ENCODE assay signal across 18 cellular contexts in the genomic region with DNA sequence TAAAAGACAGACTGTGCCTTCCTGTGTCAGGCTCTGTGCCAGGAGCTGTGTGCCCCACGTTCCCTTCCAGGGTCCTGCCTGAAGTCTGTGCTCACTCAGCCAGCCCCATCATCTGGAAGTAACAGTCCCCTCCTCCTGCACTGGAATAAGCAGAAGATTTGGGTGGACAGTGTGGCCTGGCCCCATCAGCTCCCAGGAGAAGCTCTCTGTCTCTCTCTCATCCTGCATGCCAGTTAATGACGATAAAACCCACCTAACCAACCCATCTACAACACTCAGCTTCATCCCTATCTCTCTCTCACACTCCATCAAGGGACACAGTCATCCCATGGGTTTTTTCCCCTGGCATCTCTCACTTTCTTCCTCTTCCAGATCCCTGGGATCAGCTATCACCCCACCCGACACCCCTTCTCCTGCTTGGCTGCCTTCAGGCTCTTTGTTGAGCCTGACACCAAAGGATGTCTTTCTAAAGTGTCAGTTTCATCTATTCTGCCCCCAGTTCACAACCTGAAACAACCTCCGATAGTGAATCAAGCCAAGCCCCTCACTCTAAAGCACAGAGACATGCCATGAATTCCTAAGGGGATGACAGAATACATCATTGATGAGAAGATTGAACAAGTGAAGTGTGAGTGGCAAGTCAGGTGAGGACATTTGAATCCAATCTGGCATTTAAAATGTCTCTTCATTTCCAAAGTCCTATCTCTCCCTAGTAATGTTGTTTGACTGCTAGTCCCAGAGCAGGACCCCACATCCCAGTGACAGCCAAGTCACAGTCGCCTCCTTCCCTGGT.
A peak's percentile ranks its signal among the peaks of the same experiment; 100 is the strongest.
DNase-seq lines count a peak whose midpoint lies in the region; ATAC-seq and TF ChIP-seq lines count a peak whose summit lies in the region.
"Had no signal": no experiment of that assay in that cellular context is flagged by ENCODE, and none has a peak within 500 bp of the region (broad histone marks: within the 10 kb centered on the region; RNA-seq: fewer than 3 reads in every experiment).

No MANE protein-coding gene starts in this region.

- DNase-seq in NCI-H1694 treated with DMSO at 0.1 percent for 48 hours (lab: John Stamatoyannopoulos, UW) (peak; percentile 69), T-helper 17 cell (no peak), mesendoderm (peak; percentile 22), MV-4-11 (lab: John Stamatoyannopoulos, UW) (no peak), BE2C (no peak)
- no peak for DNase-seq in stimulated activated effector memory CD8-positive, alpha-beta T cell treated with anti-CD3 and anti-CD28 coated beads, Interleukin-12 subunit alpha, Interleukin-12 subunit beta, amount 100 ng/mL, for 72 hours (ENCODE audit: low spot score in 2 of 2)
- DNase-seq in activated naive CD4-positive, alpha-beta T cell treated with anti-CD3 and anti-CD28 coated beads, Interleukin-2, amount 10 ng/mL, durations not matched to agents 7 days and 5 days, result no peak
- DNase-seq: AML-193, DND-41, NCI-H1048, NCI-H1436, NCI-H2029 treated with DMSO at 0.1 percent for 48 hours, NCI-H446 treated with DMSO at 0.1 percent for 48 hours, NCI-H69, SHP77 had no signal

- H3K56ac ChIP-seq in mesendoderm (ENCODE audit: low read length), result no peak overlapping the region

- H3K9me3 ChIP-seq in T-helper 17 cell (ENCODE audit: control insufficient read depth, low read length, poor library complexity, severe bottlenecking) (no peaks in the 10 kb centered on the region), BE2C (no peaks in the 10 kb centered on the region)

- H4K8ac ChIP-seq in mesendoderm (ENCODE audit: low read depth, low read length), result no peak overlapping the region

- H3K79me2 ChIP-seq in mesendoderm (ENCODE audit: control insufficient read depth, insufficient read depth, low read length), result no peaks in the 10 kb centered on the region

- H2BK15ac ChIP-seq in mesendoderm (replicated peaks; ENCODE audit: low read depth), result no peak overlapping the region

- no peaks in the 10 kb centered on the region for H3K9me3 Mint-ChIP-seq in stimulated activated effector memory CD8-positive, alpha-beta T cell treated with anti-CD3 and anti-CD28 coated beads, Interleukin-12 subunit alpha, Interleukin-12 subunit beta, amount 100 ng/mL, for 72 hours
- no peaks in the 10 kb centered on the region for H3K9me3 Mint-ChIP-seq in activated naive CD4-positive, alpha-beta T cell treated with anti-CD3 and anti-CD28 coated beads, Interleukin-2, amount 10 ng/mL, durations not matched to agents 7 days and 5 days

- no peak overlapping the region for H4K5ac ChIP-seq in mesendoderm (ENCODE audit: low read length)

- H3K27ac ChIP-seq in mesendoderm (ENCODE audit: low read depth, low read length), result no peak overlapping the region
- H3K27ac ChIP-seq: KMS-11, SK-N-MC had no signal

- WGBS in mesendoderm (ENCODE audit: extremely low coverage, insufficient coverage, low lambda C conversion rate), result no CpG with 5 or more reads among the region's 5 CpGs

- H3K27me3 ChIP-seq in mesendoderm (ENCODE audit: insufficient read depth, low read length, poor library complexity), result peaks cover 1% of the 10 kb centered on the region
- peaks cover 2% of the 10 kb centered on the region for H3K27me3 ChIP-seq in BE2C

- no peak overlapping the region for H2AK5ac ChIP-seq in mesendoderm (ENCODE audit: low read length)

- no peak overlapping the region for H3K9ac ChIP-seq in mesendoderm (ENCODE audit: low read length)
- H3K9ac ChIP-seq: KMS-11 had no signal

- H3K36me3 ChIP-seq in mesendoderm (ENCODE audit: control insufficient read depth, insufficient read depth, low read length) (no peaks in the 10 kb centered on the region), BE2C (no peaks in the 10 kb centered on the region)

- no peak overlapping the region for H3K4ac ChIP-seq in mesendoderm (ENCODE audit: low read depth, low read length)

- H3K23ac ChIP-seq in mesendoderm (ENCODE audit: low read length), result no peak overlapping the region

- no peak overlapping the region for H3K27ac Mint-ChIP-seq in T-helper 17 cell
- H3K27ac Mint-ChIP-seq in stimulated activated effector memory CD8-positive, alpha-beta T cell treated with anti-CD3 and anti-CD28 coated beads, Interleukin-12 subunit alpha, Interleukin-12 subunit beta, amount 100 ng/mL, for 72 hours, result peak overlapping the region; percentile 18
- no peak overlapping the region for H3K27ac Mint-ChIP-seq in activated naive CD4-positive, alpha-beta T cell treated with anti-CD3 and anti-CD28 coated beads, Interleukin-2, amount 10 ng/mL, durations not matched to agents 7 days and 5 days

- H3K79me1 ChIP-seq in mesendoderm (ENCODE audit: low read length), result no peaks in the 10 kb centered on the region

- H2BK120ac ChIP-seq in mesendoderm (ENCODE audit: low read depth, low read length), result no peak overlapping the region

- no peak overlapping the region for H3K4me2 ChIP-seq in mesendoderm (ENCODE audit: low read length)
- H3K4me2 ChIP-seq: KMS-11 had no signal

- ATAC-seq in T-helper 17 cell, result no peak
- no peak for ATAC-seq in stimulated activated effector memory CD8-positive, alpha-beta T cell treated with anti-CD3 and anti-CD28 coated beads, Interleukin-12 subunit alpha, Interleukin-12 subunit beta, amount 100 ng/mL, for 72 hours

- H3K36me3 Mint-ChIP-seq in T-helper 17 cell (ENCODE audit: low read depth), result peaks cover 3% of the 10 kb centered on the region
- no peaks in the 10 kb centered on the region for H3K36me3 Mint-ChIP-seq in stimulated activated effector memory CD8-positive, alpha-beta T cell treated with anti-CD3 and anti-CD28 coated beads, Interleukin-12 subunit alpha, Interleukin-12 subunit beta, amount 100 ng/mL, for 72 hours
- H3K36me3 Mint-ChIP-seq in activated naive CD4-positive, alpha-beta T cell treated with anti-CD3 and anti-CD28 coated beads, Interleukin-2, amount 10 ng/mL, durations not matched to agents 7 days and 5 days, result no peaks in the 10 kb centered on the region
- H3K36me3 Mint-ChIP-seq: CD14-positive monocyte had no signal

- no peak overlapping the region for H3K18ac ChIP-seq in mesendoderm (ENCODE audit: low read length)

- CTCF ChIA-PET in activated naive CD4-positive, alpha-beta T cell treated with anti-CD3 and anti-CD28 coated beads, Interleukin-2, amount 10 ng/mL, durations not matched to agents 7 days and 5 days (lab: Charles Lee), result no interaction called here

- no peak overlapping the region for H3K4me3 ChIP-seq in mesendoderm (ENCODE audit: low read length)
- H3K4me3 ChIP-seq in BE2C (ENCODE audit: low read depth, low read length), result no peak overlapping the region
- H3K4me3 ChIP-seq: SK-N-MC had no signal

- H3K4me1 ChIP-seq in mesendoderm (ENCODE audit: control insufficient read depth, low read depth, low read length) (no peaks in the 10 kb centered on the region), BE2C (no peaks in the 10 kb centered on the region)

- H3K27me3 Mint-ChIP-seq in T-helper 17 cell, result peaks cover 48% of the 10 kb centered on the region
- H3K27me3 Mint-ChIP-seq in activated naive CD4-positive, alpha-beta T cell treated with anti-CD3 and anti-CD28 coated beads, Interleukin-2, amount 10 ng/mL, durations not matched to agents 7 days and 5 days, result peaks cover 42% of the 10 kb centered on the region

- no peak for TF ChIP-seq CTCF in BE2C (IDR thresholded peaks at IDR 0.05; ENCODE audit: low read depth, low read length)

- H3K4me3 Mint-ChIP-seq in T-helper 17 cell, result peak overlapping the region; percentile 3
- no peak overlapping the region for H3K4me3 Mint-ChIP-seq in stimulated activated effector memory CD8-positive, alpha-beta T cell treated with anti-CD3 and anti-CD28 coated beads, Interleukin-12 subunit alpha, Interleukin-12 subunit beta, amount 100 ng/mL, for 72 hours
- H3K4me3 Mint-ChIP-seq in activated naive CD4-positive, alpha-beta T cell treated with anti-CD3 and anti-CD28 coated beads, Interleukin-2, amount 10 ng/mL, durations not matched to agents 7 days and 5 days, result no peak overlapping the region

- H2BK5ac ChIP-seq in mesendoderm (ENCODE audit: low read length), result no peak overlapping the region

- H3K4me1 Mint-ChIP-seq in T-helper 17 cell, result peaks cover under 1% of the 10 kb centered on the region
- H3K4me1 Mint-ChIP-seq in stimulated activated effector memory CD8-positive, alpha-beta T cell treated with anti-CD3 and anti-CD28 coated beads, Interleukin-12 subunit alpha, Interleukin-12 subunit beta, amount 100 ng/mL, for 72 hours, result no peaks in the 10 kb centered on the region
- H3K4me1 Mint-ChIP-seq in activated naive CD4-positive, alpha-beta T cell treated with anti-CD3 and anti-CD28 coated beads, Interleukin-2, amount 10 ng/mL, durations not matched to agents 7 days and 5 days, result no peaks in the 10 kb centered on the region

Comparison
In these comparisons a context has a peak if more than half of its experiments do, and no peak if none do; other contexts are left out.
1. DNase-seq: peak in NCI-H1694 treated with DMSO at 0.1 percent for 48 hours (single experiment) and mesendoderm (single experiment); none in T-helper 17 cell (0 of 3), stimulated activated effector memory CD8-positive, alpha-beta T cell treated with anti-CD3 and anti-CD28 coated beads, Interleukin-12 subunit alpha, Interleukin-12 subunit beta, amount 100 ng/mL, for 72 hours (0 of 2), activated naive CD4-positive, alpha-beta T cell treated with anti-CD3 and anti-CD28 coated beads, Interleukin-2, amount 10 ng/mL, durations not matched to agents 7 days and 5 days (single experiment), MV-4-11 (single experiment) and BE2C (single experiment).